In genomic region chr14:90444077-90444696, GRCh38 we compare ENCODE assay signal across 12 cellular contexts. TPM values are rescaled to one million over a fixed set of nuclear protein-coding genes. Genes with fewer than 3 reads are reported as not detected.
A peak's percentile ranks its signal among the peaks of the same experiment; 100 is the strongest.
DNase-seq lines count a peak whose midpoint lies in the region; TF ChIP-seq lines count a peak whose summit lies in the region.
"Had no signal": no experiment of that assay in that cellular context is flagged by ENCODE, and none has a peak within 500 bp of the region (broad histone marks: within the 10 kb centered on the region; RNA-seq: fewer than 3 reads in every experiment).

No MANE protein-coding gene starts in this region.

- H3K27me3 Mint-ChIP-seq in CD4-positive, alpha-beta memory T cell = peaks cover 3 to 20% of the 10 kb centered on the region in 2 donors
- H3K27me3 Mint-ChIP-seq in activated CD4-positive, alpha-beta memory T cell treated with anti-CD3 and anti-CD28 coated beads, Interleukin-2, amount 10 ng/mL, durations not matched to agents 7 days and 5 days = peaks cover 4% of the 10 kb centered on the region

- H3K9ac ChIP-seq in trophoblast cell (ENCODE audit: low read length) = no peak overlapping the region

- no peak overlapping the region for H3K4ac ChIP-seq in trophoblast cell (ENCODE audit: low read depth, low read length)

- H3K4me1 ChIP-seq in trophoblast cell (ENCODE audit: control insufficient read depth in 1 of 2, insufficient read depth in 2 of 2, low read length in 2 of 2) = peaks cover 13 to 14% of the 10 kb centered on the region in 2 experiments
- H3K4me1 ChIP-seq in CD4-positive, alpha-beta memory T cell (ENCODE audit: insufficient read depth, low read length) = no peaks in the 10 kb centered on the region

- no peak overlapping the region for H3K14ac ChIP-seq in trophoblast cell (ENCODE audit: low read length)

- no peak overlapping the region for H3K18ac ChIP-seq in trophoblast cell (ENCODE audit: low read length)

- H3K4me3 ChIP-seq in epithelial cell of proximal tubule (ENCODE audit: low read depth, low read length) (no peak overlapping the region), trophoblast cell (ENCODE audit: low read depth, low read length) (no peak overlapping the region)
- no peak overlapping the region for H3K4me3 ChIP-seq in CD4-positive, alpha-beta memory T cell (ENCODE audit: low read length in 2 of 2)

- H2BK12ac ChIP-seq in trophoblast cell (ENCODE audit: low read length) = no peak overlapping the region

- CTCF ChIA-PET in HEK293T (lab: Yijun Ruan, JAX) = no interaction called here
- CTCF ChIA-PET in CD4-positive, alpha-beta memory T cell (lab: Charles Lee; ENCODE audit: partially characterized antibody) = no interaction called here
- CTCF ChIA-PET in activated CD4-positive, alpha-beta memory T cell treated with anti-CD3 and anti-CD28 coated beads, Interleukin-2, amount 10 ng/mL, durations not matched to agents 7 days and 5 days (lab: Charles Lee) = no interaction called here

- H3K79me2 ChIP-seq in trophoblast cell (ENCODE audit: control insufficient read depth, insufficient read depth, low read length, poor library complexity) = no peaks in the 10 kb centered on the region

- H2BK5ac ChIP-seq in trophoblast cell (ENCODE audit: low read depth, low read length, poor library complexity) = no peak overlapping the region

- WGBS in trophoblast cell (ENCODE audit: extremely low coverage, insufficient coverage, insufficient read length) = no CpG with 5 or more reads among the region's 6 CpGs

- DNase-seq in ELR (ENCODE audit: low read depth) (peak; percentile 27), NCI-H345 (lab: John Stamatoyannopoulos, UW) (peak; percentile 58), epithelial cell of proximal tubule (ENCODE audit: low read depth) (peak; percentile 98), trophoblast cell (peak; percentile 95 to 99), NCI-H748 treated with DMSO at 0.1 percent for 48 hours (lab: John Stamatoyannopoulos, UW) (no peak), HEK293T (ENCODE audit: extremely low spot score) (no peak)
- DNase-seq in CD4-positive, alpha-beta memory T cell = no peak
- DNase-seq in activated CD4-positive, alpha-beta memory T cell treated with anti-CD3 and anti-CD28 coated beads, Interleukin-2, amount 10 ng/mL, durations not matched to agents 7 days and 5 days = no peak
- DNase-seq: activated naive CD4-positive, alpha-beta T cell treated with anti-CD3 and anti-CD28 coated beads, Interleukin-2, amount 10 ng/mL, durations not matched to agents 7 days and 5 days; nephron progenitor cell; Right ventricle myocardium superior; stimulated activated CD4-positive, alpha-beta T cell treated with anti-CD3 and anti-CD28 coated beads, Interleukin-4, amount 100 ng/mL, for 24 hours had no signal

- no peak overlapping the region for H2AFZ ChIP-seq in trophoblast cell (ENCODE audit: insufficient read depth, low read length, poor library complexity)

- H2AK5ac ChIP-seq in trophoblast cell (ENCODE audit: low read length) = no peak overlapping the region

- intact Hi-C loops in CD4-positive, alpha-beta memory T cell (cut with micrococcal nuclease) = no loop called here

- H3K9me3 Mint-ChIP-seq in CD4-positive, alpha-beta memory T cell = peaks cover 0 to 5% (median 0%) of the 10 kb centered on the region in 8 donors
- H3K9me3 Mint-ChIP-seq in activated CD4-positive, alpha-beta memory T cell treated with anti-CD3 and anti-CD28 coated beads, Interleukin-2, amount 10 ng/mL, durations not matched to agents 7 days and 5 days = peaks cover 4% of the 10 kb centered on the region
- H3K9me3 Mint-ChIP-seq: activated naive CD4-positive, alpha-beta T cell treated with anti-CD3 and anti-CD28 coated beads, Interleukin-2, amount 10 ng/mL, durations not matched to agents 7 days and 5 days had no signal

- H3K4me2 ChIP-seq in trophoblast cell (ENCODE audit: low read length) = no peak overlapping the region

- H3K23ac ChIP-seq in trophoblast cell (ENCODE audit: low read length) = no peak overlapping the region

- no peak overlapping the region for H3K27ac Mint-ChIP-seq in CD4-positive, alpha-beta memory T cell
- no peak overlapping the region for H3K27ac Mint-ChIP-seq in activated CD4-positive, alpha-beta memory T cell treated with anti-CD3 and anti-CD28 coated beads, Interleukin-2, amount 10 ng/mL, durations not matched to agents 7 days and 5 days
- H3K27ac Mint-ChIP-seq: activated naive CD4-positive, alpha-beta T cell treated with anti-CD3 and anti-CD28 coated beads, Interleukin-2, amount 10 ng/mL, durations not matched to agents 7 days and 5 days had no signal

- H4K12ac ChIP-seq in trophoblast cell (ENCODE audit: low read depth, low read length) = no peak overlapping the region

- POLR2A ChIA-PET in HEK293T (lab: Yijun Ruan, JAX) = no interaction called here
- POLR2A ChIA-PET in CD4-positive, alpha-beta memory T cell (lab: Charles Lee; ENCODE audit: partially characterized antibody) = no interaction called here
- POLR2A ChIA-PET in activated CD4-positive, alpha-beta memory T cell treated with anti-CD3 and anti-CD28 coated beads, Interleukin-2, amount 10 ng/mL, durations not matched to agents 7 days and 5 days (lab: Charles Lee) = no interaction called here

- peak overlapping the region; percentile 39 for H3K27ac ChIP-seq in trophoblast cell (ENCODE audit: low read depth, low read length)
- H3K27ac ChIP-seq in CD4-positive, alpha-beta memory T cell (ENCODE audit: low read depth, low read length) = no peak overlapping the region

- H3K4me3 Mint-ChIP-seq in CD4-positive, alpha-beta memory T cell = no peak overlapping the region
- no peak overlapping the region for H3K4me3 Mint-ChIP-seq in activated CD4-positive, alpha-beta memory T cell treated with anti-CD3 and anti-CD28 coated beads, Interleukin-2, amount 10 ng/mL, durations not matched to agents 7 days and 5 days
- H3K4me3 Mint-ChIP-seq: activated naive CD4-positive, alpha-beta T cell treated with anti-CD3 and anti-CD28 coated beads, Interleukin-2, amount 10 ng/mL, durations not matched to agents 7 days and 5 days; nephron progenitor cell had no signal

- H3K27me3 ChIP-seq in trophoblast cell (ENCODE audit: insufficient read depth, low read length) = no peaks in the 10 kb centered on the region
- H3K27me3 ChIP-seq in CD4-positive, alpha-beta memory T cell (ENCODE audit: insufficient read depth, low read length) = no peaks in the 10 kb centered on the region

- peaks cover 1% of the 10 kb centered on the region for H3K9me3 ChIP-seq in trophoblast cell (ENCODE audit: insufficient read depth, low read depth, low read length)
- no peaks in the 10 kb centered on the region for H3K9me3 ChIP-seq in CD4-positive, alpha-beta memory T cell (ENCODE audit: control insufficient read depth in 1 of 2, low read length in 2 of 2)

- no peaks in the 10 kb centered on the region for H3K36me3 Mint-ChIP-seq in CD4-positive, alpha-beta memory T cell
- H3K36me3 Mint-ChIP-seq in activated CD4-positive, alpha-beta memory T cell treated with anti-CD3 and anti-CD28 coated beads, Interleukin-2, amount 10 ng/mL, durations not matched to agents 7 days and 5 days (ENCODE audit: low read depth) = no peaks in the 10 kb centered on the region
- H3K36me3 Mint-ChIP-seq: activated naive CD4-positive, alpha-beta T cell treated with anti-CD3 and anti-CD28 coated beads, Interleukin-2, amount 10 ng/mL, durations not matched to agents 7 days and 5 days had no signal

- peaks cover 6% of the 10 kb centered on the region for H3K79me1 ChIP-seq in trophoblast cell (ENCODE audit: low read length)

- TF ChIP-seq CTCF in epithelial cell of proximal tubule (conservative IDR thresholded peaks at IDR 0.05; ENCODE audit: low read depth, low read length) = no peak

- H4K91ac ChIP-seq in trophoblast cell (ENCODE audit: low read depth, low read length) = peak overlapping the region; percentile 1

- H3K4me1 Mint-ChIP-seq in CD4-positive, alpha-beta memory T cell = peaks cover 0 to 5% (median 0%) of the 10 kb centered on the region in 4 donors
- no peaks in the 10 kb centered on the region for H3K4me1 Mint-ChIP-seq in activated CD4-positive, alpha-beta memory T cell treated with anti-CD3 and anti-CD28 coated beads, Interleukin-2, amount 10 ng/mL, durations not matched to agents 7 days and 5 days

- H4K8ac ChIP-seq in trophoblast cell (ENCODE audit: low read depth, low read length) = no peak overlapping the region

- H2BK120ac ChIP-seq in trophoblast cell (ENCODE audit: insufficient read depth, low read length, poor library complexity) = no peak overlapping the region

- H3K36me3 ChIP-seq in trophoblast cell (ENCODE audit: control insufficient read depth in 1 of 2, insufficient read depth in 2 of 2, low read length in 2 of 2) = no peaks in the 10 kb centered on the region
- no peaks in the 10 kb centered on the region for H3K36me3 ChIP-seq in CD4-positive, alpha-beta memory T cell (ENCODE audit: insufficient read depth, low read length)

TF ChIP-seq in HEK293T, 16 proteins besides CTCF, POLR2A, EP300 and RAD21 (continues in another document):
- no peak for TF ChIP-seq HDGF (IDR thresholded peaks at IDR 0.05; ENCODE audit: borderline replicate concordance)
- TF ChIP-seq ARNT (IDR thresholded peaks at IDR 0.05) = no peak
- TF ChIP-seq NFRKB (IDR thresholded peaks at IDR 0.05) = no peak
- TF ChIP-seq BHLHE40 (IDR thresholded peaks at IDR 0.05; ENCODE audit: borderline replicate concordance) = no peak
- TF ChIP-seq FOXA1 (IDR thresholded peaks at IDR 0.05) = no peak
- no peak for TF ChIP-seq PKNOX1 (IDR thresholded peaks at IDR 0.05)
- no peak for TF ChIP-seq SP1 (IDR thresholded peaks at IDR 0.05)
- TF ChIP-seq LEF1 (IDR thresholded peaks at IDR 0.05; ENCODE audit: borderline replicate concordance) = no peak
- no peak for TF ChIP-seq ELF4 (IDR thresholded peaks at IDR 0.05)
- no peak for TF ChIP-seq FOXK2 (IDR thresholded peaks at IDR 0.05)
- TF ChIP-seq TARDBP (IDR thresholded peaks at IDR 0.05) = no peak
- TF ChIP-seq ZNF384 (IDR thresholded peaks at IDR 0.05) = no peak
- no peak for TF ChIP-seq CTBP1 (IDR thresholded peaks at IDR 0.05; ENCODE audit: borderline replicate concordance)
- no peak for TF ChIP-seq FOXM1 (IDR thresholded peaks at IDR 0.05; ENCODE audit: borderline replicate concordance)

RNA-seq across cellular contexts. Expression of gene CALM1, which starts 47.4 kb away (rescaled TPM):
- total RNA-seq in epithelial cell of proximal tubule = 509 and 520 TPM in 2 replicates
- polyA plus RNA-seq in trophoblast cell (2013) = 518 and 520 TPM in 2 replicates
- 100 to 1,000 TPM; 693 to 698 TPM for total RNA-seq in CD4-positive, alpha-beta memory T cell
- 1,000 to 10,000 TPM; 2,724 to 3,289 TPM for polyA plus RNA-seq in CD4-positive, alpha-beta memory T cell
- 100 to 1,000 TPM; 901 TPM for total RNA-seq in activated CD4-positive, alpha-beta memory T cell treated with anti-CD3 and anti-CD28 coated beads, Interleukin-2, amount 10 ng/mL, durations not matched to agents 7 days and 5 days

Comparison
In these comparisons a context has a peak if more than half of its experiments do, and no peak if none do; other contexts are left out.
1. DNase-seq: peak in ELR (single experiment), NCI-H345 (single experiment), epithelial cell of proximal tubule (single experiment) and trophoblast cell (2 of 2); none in NCI-H748 treated with DMSO at 0.1 percent for 48 hours (single experiment), HEK293T (single experiment), CD4-positive, alpha-beta memory T cell (0 of 5) and activated CD4-positive, alpha-beta memory T cell treated with anti-CD3 and anti-CD28 coated beads, Interleukin-2, amount 10 ng/mL, durations not matched to agents 7 days and 5 days (single experiment).